ENCODE assay signal across 13 cellular contexts in genomic region chr7:153886506-153887391, GRCh38.
A peak's percentile ranks its signal among the peaks of the same experiment; 100 is the strongest.
DNase-seq lines count a peak whose midpoint lies in the region; ATAC-seq and TF ChIP-seq lines count a peak whose summit lies in the region.
"Had no signal": no experiment of that assay in that cellular context is flagged by ENCODE, and none has a peak within 500 bp of the region (broad histone marks: within the 10 kb centered on the region; RNA-seq: fewer than 3 reads in every experiment).

No MANE protein-coding gene starts in this region.

- no peak overlapping the region for H2AFZ ChIP-seq in H9 (ENCODE audit: low read length)

- H3K27me3 ChIP-seq in H9 (ENCODE audit: insufficient read depth, low read length) (peaks cover 31% of the 10 kb centered on the region; the same call in 1 of the 2 replicates), NT2/D1 (ENCODE audit: insufficient read depth, insufficient read length) (peaks cover 58% of the 10 kb centered on the region), left ventricle myocardium inferior (ENCODE audit: low read depth) (peaks cover 69% of the 10 kb centered on the region), psoas muscle (ENCODE audit: insufficient read depth in 3 of 3, low read length in 2 of 3) (peaks cover 9 to 42% (median 11%) of the 10 kb centered on the region in 3 donors)
- H3K27me3 ChIP-seq: ascending aorta had no signal

- H2BK5ac ChIP-seq in H9 (ENCODE audit: insufficient read length, low read length), result no peak overlapping the region

- intact Hi-C loops in left ventricle myocardium inferior (cut with micrococcal nuclease), result no loop called here
- intact Hi-C loops in psoas muscle (cut with DNase I), result no loop called here

- H3K79me2 ChIP-seq in H9 (ENCODE audit: insufficient read depth, low read length), result no peaks in the 10 kb centered on the region

- no peak overlapping the region for H2BK15ac ChIP-seq in H9 (ENCODE audit: low read depth, low read length)

- no peak overlapping the region for H3K4ac ChIP-seq in H9 (ENCODE audit: low read depth, low read length)

- 0 out of 4 replicates have a peak, but pooled peaks cover 0 to 2% of the 10 kb centered on the region in 2 experiments for H3K4me1 Mint-ChIP-seq in H9

- peaks cover 4 to 41% (median 4%) of the 10 kb centered on the region in 3 experiments; a peak in 4 of 7 replicates for H3K36me3 Mint-ChIP-seq in H9 (ENCODE audit: insufficient read depth in 1 of 3, low read depth in 3 of 3)

- H3K27ac Mint-ChIP-seq in H9, result no peak overlapping the region

- peak overlapping the region; percentile 60 for H3K4me3 ChIP-seq in NT2/D1 (ENCODE audit: insufficient read length, low read depth)
- H3K4me3 ChIP-seq in left ventricle myocardium inferior, result peak overlapping the region; percentile 50
- peak overlapping the region; percentile 51 for H3K4me3 ChIP-seq in psoas muscle
- H3K4me3 ChIP-seq: ascending aorta, GM12878 had no signal

- H3K4me1 ChIP-seq in H9 (ENCODE audit: insufficient read depth, low read length) (no peaks in the 10 kb centered on the region), NT2/D1 (ENCODE audit: insufficient read depth, insufficient read length) (no peaks in the 10 kb centered on the region), left ventricle myocardium inferior (peaks cover 19% of the 10 kb centered on the region), psoas muscle (no peaks in the 10 kb centered on the region)
- H3K4me1 ChIP-seq: ascending aorta had no signal

- H3K9me3 ChIP-seq in H9 (ENCODE audit: control insufficient read depth, low read depth, low read length) (peaks cover 9% of the 10 kb centered on the region), NT2/D1 (ENCODE audit: insufficient read depth, low read length) (no peaks in the 10 kb centered on the region), left ventricle myocardium inferior (replicated peaks) (no peaks in the 10 kb centered on the region), psoas muscle (no peaks in the 10 kb centered on the region)
- H3K9me3 ChIP-seq: ascending aorta, upper lobe of left lung had no signal

- H3K36me3 ChIP-seq in NT2/D1 (ENCODE audit: insufficient read depth, insufficient read length, low read length) (no peaks in the 10 kb centered on the region), left ventricle myocardium inferior (no peaks in the 10 kb centered on the region), psoas muscle (ENCODE audit: insufficient read depth in 1 of 2, low read depth in 1 of 2) (no peaks in the 10 kb centered on the region)
- H3K36me3 ChIP-seq: ascending aorta, upper lobe of left lung had no signal

- ATAC-seq in psoas muscle (peak in 1 of 4 donors; percentile 40), HG02981 (IDR thresholded peaks at IDR 0.05; ENCODE audit: unreplicated experiment) (no peak)
- ATAC-seq: GM12878 had no signal

- no peaks in the 10 kb centered on the region for H3K79me1 ChIP-seq in H9 (ENCODE audit: insufficient read depth, low read depth, low read length, poor library complexity, severe bottlenecking)

- peaks cover 6% of the 10 kb centered on the region for H3K23me2 ChIP-seq in H9 (ENCODE audit: insufficient read length, low read depth, low read length, poor library complexity, severe bottlenecking)

- H3K9ac ChIP-seq in H9 (ENCODE audit: extremely low read depth, insufficient read length, low read length) (no peak overlapping the region), NT2/D1 (ENCODE audit: insufficient read length, low read depth) (peak overlapping the region; percentile 72)

- H3K4me3 Mint-ChIP-seq in H9, result peak overlapping the region in 1 of 2 experiments; percentile 87; a peak in 3 of 5 replicates

- TF ChIP-seq CTCF in H9 (conservative IDR thresholded peaks at IDR 0.05), result no peak
- no peak for TF ChIP-seq CTCF in left ventricle myocardium inferior (IDR thresholded peaks at IDR 0.05; ENCODE audit: borderline replicate concordance)
- TF ChIP-seq CTCF in psoas muscle (IDR thresholded peaks at IDR 0.05), result no peak

- no peak overlapping the region for H2BK12ac ChIP-seq in H9 (ENCODE audit: insufficient read length, low read depth, low read length)

- peak overlapping the region; percentile 74 for H3K4me2 ChIP-seq in H9 (ENCODE audit: insufficient read depth, insufficient read length, low read length)

- no peak overlapping the region for H3K14ac ChIP-seq in H9 (ENCODE audit: insufficient read depth, low read length)

- DNase-seq in H9 (peak; percentile 73), NT2/D1 (ENCODE audit: low read depth, low spot score) (peak; percentile 32), left ventricle myocardium inferior (no peak), psoas muscle (peak in 1 of 2 donors; percentile 52), NCI-H2107 treated with DMSO at 0.1 percent for 48 hours (lab: John Stamatoyannopoulos, UW; ENCODE audit: unreplicated experiment) (no peak)
- DNase-seq in activated CD4-positive, CD25-positive, alpha-beta regulatory T cell treated with anti-CD3 and anti-CD28 coated beads, Interleukin-2, amount 50 U/mL, for 72 hours, result no peak
- DNase-seq in stimulated activated CD4-positive, alpha-beta T cell treated with anti-CD3 and anti-CD28 coated beads, Interleukin-2, amount 100 ng/mL, for 48 hours, result no peak
- DNase-seq: foreskin fibroblast, T1000 had no signal

- no peak overlapping the region for H4K8ac ChIP-seq in H9 (replicated peaks; ENCODE audit: insufficient read length, low read depth, low read length)

- peaks cover 53 to 80% of the 10 kb centered on the region in 2 experiments for H3K9me3 Mint-ChIP-seq in H9

- no peak overlapping the region for H3T11ph ChIP-seq in H9 (ENCODE audit: low read length)

- no peak overlapping the region for H2BK120ac ChIP-seq in H9 (ENCODE audit: low read depth, low read length, poor library complexity, severe bottlenecking)

- no peaks in the 10 kb centered on the region for H4K20me1 ChIP-seq in H9 (ENCODE audit: control insufficient read depth, insufficient read depth, insufficient read length)

- peaks cover 4% of the 10 kb centered on the region for H3K27me3 Mint-ChIP-seq in H9 (ENCODE audit: low read depth)

- no peak overlapping the region for H3K18ac ChIP-seq in H9 (ENCODE audit: insufficient read length, low read depth, low read length)

- WGBS in H9 (ENCODE audit: extremely low coverage, insufficient read length, low lambda C conversion rate), result no CpG with 5 or more reads among the region's 98 CpGs
- WGBS in psoas muscle, 3 donors, result 0 to 1% (median 1%) methylated on average over 85 to 98 of the region's 98 CpGs

- H2AK5ac ChIP-seq in H9 (ENCODE audit: insufficient read length, low read length), result no peak overlapping the region

- H3K27ac ChIP-seq in H9 (ENCODE audit: insufficient read length, low read depth, low read length) (no peak overlapping the region), left ventricle myocardium inferior (replicated peaks) (no peak overlapping the region), psoas muscle (no peak overlapping the region)
- H3K27ac ChIP-seq: ascending aorta, upper lobe of left lung had no signal

- no peak overlapping the region for H4K91ac ChIP-seq in H9 (ENCODE audit: insufficient read length, low read depth, low read length)

- H4K5ac ChIP-seq in H9 (ENCODE audit: insufficient read length, low read depth, low read length), result no peak overlapping the region

- H3K56ac ChIP-seq in H9 (ENCODE audit: insufficient read length, low read depth, low read length), result no peak overlapping the region

- no peak overlapping the region for H2BK20ac ChIP-seq in H9 (ENCODE audit: low read depth, low read length, poor library complexity, severe bottlenecking)

- H3K23ac ChIP-seq in H9 (ENCODE audit: insufficient read length, low read depth, low read length), result no peak overlapping the region

Comparison
In these comparisons a context has a peak if more than half of its experiments do, and no peak if none do; other contexts are left out.
1. DNase-seq: peak in H9 (single experiment) and NT2/D1 (single experiment); none in left ventricle myocardium inferior (single experiment), activated CD4-positive, CD25-positive, alpha-beta regulatory T cell treated with anti-CD3 and anti-CD28 coated beads, Interleukin-2, amount 50 U/mL, for 72 hours (single experiment), NCI-H2107 treated with DMSO at 0.1 percent for 48 hours (single experiment) and stimulated activated CD4-positive, alpha-beta T cell treated with anti-CD3 and anti-CD28 coated beads, Interleukin-2, amount 100 ng/mL, for 48 hours (0 of 2).
2. Peak in every context shown above with its lines, with median percentiles within 50 percentile points of each other: H3K4me3 ChIP-seq.